19 cellular contexts compared by ENCODE assay signal in the genomic region with DNA sequence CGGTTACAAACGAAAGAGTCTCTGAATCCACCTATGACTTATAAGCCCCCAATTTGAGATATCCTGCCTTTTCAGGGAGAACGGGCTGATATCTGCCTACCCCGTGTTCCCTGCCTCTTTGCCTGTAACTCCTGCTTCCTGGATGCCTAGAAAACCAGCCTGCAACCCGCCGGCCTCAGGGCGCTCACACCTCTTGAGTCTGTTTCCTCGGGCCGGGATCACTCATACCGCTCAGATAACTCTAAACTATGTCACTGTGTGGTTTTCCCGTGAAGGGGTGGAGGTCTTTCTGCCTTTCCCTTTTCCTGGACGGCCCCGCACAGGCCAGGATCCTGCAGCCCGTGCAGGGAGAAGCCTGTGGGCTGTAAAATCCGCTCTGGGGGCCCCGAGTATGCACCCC. TPM values are rescaled to one million over a fixed set of nuclear protein-coding genes. Genes with fewer than 3 reads are reported as not detected.
DNase-seq lines count a peak whose midpoint lies in the region; ATAC-seq and TF ChIP-seq lines count a peak whose summit lies in the region.
"Had no signal": no experiment of that assay in that cellular context is flagged by ENCODE, and none has a peak within 500 bp of the region (broad histone marks: within the 10 kb centered on the region; RNA-seq: fewer than 3 reads in every experiment).

No MANE protein-coding gene starts in this region.

- no peaks in the 10 kb centered on the region for H3K79me2 ChIP-seq in osteoblast (ENCODE audit: insufficient read depth, low read length)

- peak overlapping the region; percentile 29 for H2AFZ ChIP-seq in osteoblast (ENCODE audit: low read length)

- TF ChIP-seq CTCF in osteoblast (IDR thresholded peaks at IDR 0.05; ENCODE audit: extremely low read depth, low read depth, low read length): no peak

- ATAC-seq in GM21529 (IDR thresholded peaks at IDR 0.05; ENCODE audit: unreplicated experiment) (no peak), left colon (no peak)
- ATAC-seq: lower lobe of right lung; naive thymus-derived CD8-positive, alpha-beta T cell had no signal

- H3K4me2 ChIP-seq in osteoblast (ENCODE audit: insufficient read depth, low read length): no peak overlapping the region

- DNase-seq in NCI-H526 treated with DMSO at 0.1 percent for 48 hours (lab: John Stamatoyannopoulos, UW) (peak; percentile 5), NCI-H526 (lab: John Stamatoyannopoulos, UW) (no peak), HT1080 (ENCODE audit: low read depth) (peak; percentile 65), amniotic epithelial cell (ENCODE audit: low read depth) (peak; percentile 27), osteoblast (ENCODE audit: insufficient read length, low spot score, missing footprints) (no peak), SIG-M5 treated with dmso at 0.1 percent for 504 hours (lab: John Stamatoyannopoulos, UW; ENCODE audit: unreplicated experiment) (no peak), left colon (no peak)
- DNase-seq: activated CD4-positive, alpha-beta T cell treated with anti-CD3 and anti-CD28 coated beads, Interleukin-2, amount 10 ng/mL, durations not matched to agents 7 days and 5 days; CD4-positive, alpha-beta T cell; lower lobe of right lung; naive thymus-derived CD8-positive, alpha-beta T cell; NCI-H187; stimulated activated naive B cell treated with anti-CD40 and anti-IgM and Interleukin-4, amounts not matched to agents 10 μg/mL and 1 μg/mL and 100 μg/mL, for 72 hours; tibial artery had no signal

- H3K4me3 ChIP-seq in osteoblast (ENCODE audit: insufficient read depth, low read length): no peak overlapping the region
- H3K4me3 ChIP-seq: lower lobe of right lung, SK-N-MC, tibial artery had no signal

- no peaks in the 10 kb centered on the region for H3K4me1 ChIP-seq in osteoblast (ENCODE audit: insufficient read depth, low read length)
- H3K4me1 ChIP-seq: lower lobe of right lung had no signal

- intact Hi-C loops in left colon (cut with DNase I, micrococcal nuclease): no loop called here

- peaks cover 6% of the 10 kb centered on the region for H3K27me3 ChIP-seq in osteoblast (ENCODE audit: insufficient read depth, low read length)

- no peaks in the 10 kb centered on the region for H3K9me3 ChIP-seq in osteoblast (ENCODE audit: low read depth, low read length)
- H3K9me3 ChIP-seq: lower lobe of right lung, tibial artery had no signal

- H3K36me3 ChIP-seq in osteoblast (ENCODE audit: insufficient read depth, low read length): no peaks in the 10 kb centered on the region
- H3K36me3 ChIP-seq: lower lobe of right lung, tibial artery had no signal

- no peak overlapping the region for H3K27ac ChIP-seq in osteoblast (ENCODE audit: low read depth, low read length)
- H3K27ac ChIP-seq: lower lobe of right lung, SK-N-MC, tibial artery had no signal

- H4K20me1 ChIP-seq in osteoblast (ENCODE audit: insufficient read depth, low read length): no peaks in the 10 kb centered on the region

RNA-seq across cellular contexts. Expression of a gene that starts 10.4 kb away (rescaled TPM):
- 84.1 and 114 TPM in 2 replicates for total RNA-seq in HT1080 (2014; rRNA removed; shearing (Covaris generic))
- 34.6 and 36.7 TPM in 2 replicates for polyA plus RNA-seq in HT1080 (2015; cell fraction: cytosol; rRNA removed)
- polyA plus RNA-seq in HT1080 (2015; cell fraction: nucleus; rRNA removed): 34.7 and 40.1 TPM in 2 replicates
- total RNA-seq in osteoblast (23.3 and 28.2 TPM in 2 replicates), left colon (10 to 100 TPM; 21.3 to 24.1 TPM)

RNA-seq across cellular contexts. Expression of a gene that starts 10.6 kb away (rescaled TPM):
- total RNA-seq in HT1080 (2014; rRNA removed; shearing (Covaris generic)): 41.6 and 45.6 TPM in 2 replicates
- 16.0 and 24.8 TPM in 2 replicates for polyA plus RNA-seq in HT1080 (2015; cell fraction: cytosol; rRNA removed)
- polyA plus RNA-seq in HT1080 (2015; cell fraction: nucleus; rRNA removed): 149 and 164 TPM in 2 replicates
- total RNA-seq in osteoblast: 3.3 and 3.8 TPM in 2 replicates
- 10 to 100 TPM in 1 of 2 donors, 1 to 10 TPM in 1; 9.5 to 20.3 TPM for total RNA-seq in left colon

RNA-seq across cellular contexts. Expression of a gene that starts 17.3 kb away (rescaled TPM):
- 0.23 TPM in 1 of 2 replicates, not detected in the other for total RNA-seq in HT1080 (2014; rRNA removed; shearing (Covaris generic))
- polyA plus RNA-seq in HT1080 (2015; cell fraction: cytosol; rRNA removed): 0.10 and 0.20 TPM in 2 replicates
- 0.38 and 1.6 TPM in 2 replicates for polyA plus RNA-seq in HT1080 (2015; cell fraction: nucleus; rRNA removed)
- total RNA-seq in osteoblast: under 0.01 and 1.2 TPM in 2 replicates
- 1 to 10 TPM; 6.4 to 7.0 TPM for total RNA-seq in left colon
- total RNA-seq: activated CD4-positive, alpha-beta T cell treated with anti-CD3 and anti-CD28 coated beads, Interleukin-2, amount 10 ng/mL, durations not matched to agents 7 days and 5 days; CD4-positive, alpha-beta T cell; naive thymus-derived CD8-positive, alpha-beta T cell had no signal
- polyA plus RNA-seq: naive thymus-derived CD8-positive, alpha-beta T cell had no signal

RNA-seq across cellular contexts. Expression of a gene that starts 22.7 kb away (rescaled TPM):
- total RNA-seq in HT1080 (2014; rRNA removed; shearing (Covaris generic)): not detected in 2 replicates
- polyA plus RNA-seq in HT1080 (2015; cell fraction: cytosol; rRNA removed): not detected in 2 replicates
- not detected in 2 replicates for polyA plus RNA-seq in HT1080 (2015; cell fraction: nucleus; rRNA removed)
- not detected in 2 replicates for total RNA-seq in osteoblast
- under 1 TPM; 0.40 to 0.53 TPM for total RNA-seq in left colon
- total RNA-seq: activated CD4-positive, alpha-beta T cell treated with anti-CD3 and anti-CD28 coated beads, Interleukin-2, amount 10 ng/mL, durations not matched to agents 7 days and 5 days; CD4-positive, alpha-beta T cell; dermis microvascular lymphatic vessel endothelial cell; lower lobe of right lung; naive thymus-derived CD8-positive, alpha-beta T cell; NCI-H460 had no signal
- polyA plus RNA-seq: esophagus; naive thymus-derived CD8-positive, alpha-beta T cell had no signal

RNA-seq across cellular contexts. Expression of a gene that starts 37.0 kb away (rescaled TPM):
- total RNA-seq in HT1080 (2014; rRNA removed; shearing (Covaris generic)): 33.1 and 35.7 TPM in 2 replicates
- polyA plus RNA-seq in HT1080 (2015; cell fraction: cytosol; rRNA removed): 14.0 and 17.6 TPM in 2 replicates
- polyA plus RNA-seq in HT1080 (2015; cell fraction: nucleus; rRNA removed): 44.9 and 47.3 TPM in 2 replicates
- total RNA-seq in osteoblast (32.2 and 35.1 TPM in 2 replicates), left colon (10 to 100 TPM; 36.0 to 50.2 TPM)

Comparison
In these comparisons a context has a peak if more than half of its experiments do, and no peak if none do; other contexts are left out.
1. DNase-seq: peak in NCI-H526 treated with DMSO at 0.1 percent for 48 hours (single experiment), HT1080 (single experiment) and amniotic epithelial cell (single experiment); none in NCI-H526 (0 of 2), osteoblast (single experiment), SIG-M5 treated with dmso at 0.1 percent for 504 hours (single experiment) and left colon (0 of 2).